Comparison of ENCODE assay signal across 32 cellular contexts in genomic region chr4:114137984-114138383, GRCh38.
"Had no signal": no experiment of that assay in that cellular context is flagged by ENCODE, and none has a peak within 500 bp of the region (broad histone marks: within the 10 kb centered on the region; RNA-seq: fewer than 3 reads in every experiment).

No MANE protein-coding gene starts in this region.

- H3K27ac ChIP-seq: ascending aorta, breast epithelium, cardiac muscle cell, colonic mucosa, foreskin keratinocyte, gastroesophageal sphincter, heart right ventricle, WERI-Rb-1 had no signal

- H3K27me3 ChIP-seq: ascending aorta, breast epithelium, cardiac muscle cell, colonic mucosa, foreskin keratinocyte, gastroesophageal sphincter, heart right ventricle had no signal

- H3K4me1 ChIP-seq: ascending aorta, breast epithelium, colonic mucosa, foreskin keratinocyte, heart right ventricle had no signal

- DNase-seq: activated B cell treated with CpG ODN at 0.5 μM for 24 hours; activated CD4-positive, alpha-beta memory T cell treated with anti-CD3 and anti-CD28 coated beads for 36 hours; activated CD4-positive, alpha-beta T cell treated with anti-CD3 and anti-CD28 coated beads for 36 hours; activated CD4-positive, alpha-beta T cell treated with anti-CD3 and anti-CD28 coated beads, Interleukin-2, amount 10 ng/mL, durations not matched to agents 24 days and 14 days; activated CD4-positive, CD25-positive, alpha-beta regulatory T cell treated with anti-CD3 and anti-CD28 coated beads, Interleukin-2, amount 50 U/mL, for 72 hours; activated CD8-positive, alpha-beta memory T cell treated with anti-CD3 and anti-CD28 coated beads, Interleukin-2, amount 10 ng/mL, durations not matched to agents 7 days and 5 days; activated CD8-positive, alpha-beta memory T cell treated with anti-CD3 and anti-CD28 coated beads, Interleukin-2, amount 50 U/mL, for 4 hours; activated CD8-positive, alpha-beta T cell treated with anti-CD3 and anti-CD28 coated beads, Interleukin-2, amount 10 ng/mL, durations not matched to agents 7 days and 5 days; activated effector memory CD4-positive, alpha-beta T cell treated with anti-CD3 and anti-CD28 coated beads, Interleukin-2, amount 50 U/mL, for 16 hours; activated naive CD4-positive, alpha-beta T cell treated with anti-CD3 and anti-CD28 coated beads, Interleukin-2, amount 10 ng/mL, durations not matched to agents 7 days and 5 days; activated naive CD8-positive, alpha-beta T cell treated with anti-CD3 and anti-CD28 coated beads, Interleukin-2, amount 10 ng/mL, durations not matched to agents 7 days and 5 days; activated T-cell treated with anti-CD3 and anti-CD28 coated beads, Interleukin-2, amount 50 U/mL, for 1 hour; activated T-cell treated with anti-CD3 and anti-CD28 coated beads, Interleukin-2, amount 50 U/mL, for 48 hours; central memory CD4-positive, alpha-beta T cell; cerebellar nuclear complex; colonic mucosa; effector CD8-positive, alpha-beta T cell; foreskin keratinocyte; heart right ventricle; T-cell; T1000; WERI-Rb-1 had no signal

- H3K36me3 ChIP-seq: ascending aorta, breast epithelium, cardiac muscle cell, colonic mucosa, gastroesophageal sphincter, heart right ventricle, WERI-Rb-1 had no signal

- H3K36me3 Mint-ChIP-seq: activated CD4-positive, alpha-beta memory T cell treated with anti-CD3 and anti-CD28 coated beads for 36 hours; activated CD8-positive, alpha-beta memory T cell treated with anti-CD3 and anti-CD28 coated beads, Interleukin-2, amount 10 ng/mL, durations not matched to agents 7 days and 5 days; activated naive CD4-positive, alpha-beta T cell treated with anti-CD3 and anti-CD28 coated beads, Interleukin-2, amount 10 ng/mL, durations not matched to agents 7 days and 5 days; activated naive CD4-positive, alpha-beta T cell treated with anti-CD3 and anti-CD28 coated beads, Interleukin-2, amount 50 U/mL, for 72 hours; activated naive CD8-positive, alpha-beta T cell treated with anti-CD3 and anti-CD28 coated beads, Interleukin-2, amount 10 ng/mL, durations not matched to agents 7 days and 5 days; brain; T-cell had no signal

- H3K4me3 ChIP-seq: ascending aorta, breast epithelium, cardiac muscle cell, colonic mucosa, gastroesophageal sphincter, heart right ventricle had no signal

- H3K4me3 Mint-ChIP-seq: activated B cell treated with CpG ODN at 0.5 μM for 24 hours; activated CD4-positive, alpha-beta memory T cell treated with anti-CD3 and anti-CD28 coated beads for 36 hours; activated CD4-positive, alpha-beta T cell treated with anti-CD3 and anti-CD28 coated beads for 36 hours; activated CD4-positive, alpha-beta T cell treated with anti-CD3 and anti-CD28 coated beads, Interleukin-2, amount 10 ng/mL, durations not matched to agents 24 days and 14 days; activated CD8-positive, alpha-beta memory T cell treated with anti-CD3 and anti-CD28 coated beads, Interleukin-2, amount 10 ng/mL, durations not matched to agents 7 days and 5 days; activated CD8-positive, alpha-beta T cell treated with anti-CD3 and anti-CD28 coated beads, Interleukin-2, amount 10 ng/mL, durations not matched to agents 7 days and 5 days; activated naive CD4-positive, alpha-beta T cell treated with anti-CD3 and anti-CD28 coated beads, Interleukin-2, amount 10 ng/mL, durations not matched to agents 7 days and 5 days; activated naive CD8-positive, alpha-beta T cell treated with anti-CD3 and anti-CD28 coated beads, Interleukin-2, amount 10 ng/mL, durations not matched to agents 7 days and 5 days; activated T-helper 1 cell treated with anti-CD3 and anti-CD28 coated beads, Interleukin-12 subunit alpha, Interleukin-12 subunit beta, Interleukin-2, Interleukin-4 antibody, amounts not matched to agents 30 ng/mL and 10 ng/mL and 1 ng/mL, durations not matched to agents 14 hours and 24 hours and 36 hours; brain; T-cell; T-helper 1 cell treated with Interleukin-12 subunit alpha and Interleukin-12 subunit beta and Interleukin-4 antibody, amounts not matched to agents 30 μg/mL and 1 μg/mL, for 36 hours; T-helper 2 cell treated with Interferon-gamma antibody and Interleukin-4, amounts not matched to agents 5 μg/mL and 100 μg/mL, for 36 hours had no signal

- H3K27ac Mint-ChIP-seq: activated B cell treated with CpG ODN at 0.5 μM for 24 hours; activated CD4-positive, alpha-beta memory T cell treated with anti-CD3 and anti-CD28 coated beads for 36 hours; activated CD4-positive, alpha-beta T cell treated with anti-CD3 and anti-CD28 coated beads for 36 hours; activated CD4-positive, alpha-beta T cell treated with anti-CD3 and anti-CD28 coated beads, Interleukin-2, amount 10 ng/mL, durations not matched to agents 24 days and 14 days; activated CD8-positive, alpha-beta memory T cell treated with anti-CD3 and anti-CD28 coated beads, Interleukin-2, amount 10 ng/mL, durations not matched to agents 7 days and 5 days; activated CD8-positive, alpha-beta T cell treated with anti-CD3 and anti-CD28 coated beads, Interleukin-2, amount 10 ng/mL, durations not matched to agents 7 days and 5 days; activated naive CD4-positive, alpha-beta T cell treated with anti-CD3 and anti-CD28 coated beads, Interleukin-2, amount 10 ng/mL, durations not matched to agents 7 days and 5 days; activated naive CD4-positive, alpha-beta T cell treated with anti-CD3 and anti-CD28 coated beads, Interleukin-2, amount 50 U/mL, for 72 hours; activated naive CD8-positive, alpha-beta T cell treated with anti-CD3 and anti-CD28 coated beads, Interleukin-2, amount 10 ng/mL, durations not matched to agents 7 days and 5 days; activated T-helper 1 cell treated with anti-CD3 and anti-CD28 coated beads, Interleukin-12 subunit alpha, Interleukin-12 subunit beta, Interleukin-2, Interleukin-4 antibody, amounts not matched to agents 30 ng/mL and 10 ng/mL and 1 ng/mL, durations not matched to agents 14 hours and 24 hours and 36 hours; activated T-helper 2 cell treated with anti-CD3 and anti-CD28 coated beads, Interferon-gamma antibody, Interleukin-2, Interleukin-4, amounts not matched to agents 10 μg/mL and 5 μg/mL and 100 μg/mL, durations not matched to agents 14 hours and 24 hours and 36 hours; brain; T-cell; T-helper 1 cell treated with Interleukin-12 subunit alpha and Interleukin-12 subunit beta and Interleukin-4 antibody, amounts not matched to agents 30 μg/mL and 1 μg/mL, for 36 hours; T-helper 2 cell treated with Interferon-gamma antibody and Interleukin-4, amounts not matched to agents 5 μg/mL and 100 μg/mL, for 36 hours had no signal

- H3K4me1 Mint-ChIP-seq: activated B cell treated with CpG ODN at 0.5 μM for 24 hours; activated CD4-positive, alpha-beta T cell treated with anti-CD3 and anti-CD28 coated beads for 36 hours; activated CD4-positive, alpha-beta T cell treated with anti-CD3 and anti-CD28 coated beads, Interleukin-2, amount 10 ng/mL, durations not matched to agents 24 days and 14 days; activated CD8-positive, alpha-beta memory T cell treated with anti-CD3 and anti-CD28 coated beads, Interleukin-2, amount 10 ng/mL, durations not matched to agents 7 days and 5 days; activated naive CD4-positive, alpha-beta T cell treated with anti-CD3 and anti-CD28 coated beads, Interleukin-2, amount 10 ng/mL, durations not matched to agents 7 days and 5 days; activated naive CD8-positive, alpha-beta T cell treated with anti-CD3 and anti-CD28 coated beads, Interleukin-2, amount 10 ng/mL, durations not matched to agents 7 days and 5 days; brain had no signal

- H3K9me3 ChIP-seq: breast epithelium, colonic mucosa, gastroesophageal sphincter had no signal

- H3K9me3 Mint-ChIP-seq: activated B cell treated with CpG ODN at 0.5 μM for 24 hours; activated CD4-positive, alpha-beta memory T cell treated with anti-CD3 and anti-CD28 coated beads for 36 hours; activated CD4-positive, alpha-beta T cell treated with anti-CD3 and anti-CD28 coated beads, Interleukin-2, amount 10 ng/mL, durations not matched to agents 24 days and 14 days; activated naive CD4-positive, alpha-beta T cell treated with anti-CD3 and anti-CD28 coated beads, Interleukin-2, amount 10 ng/mL, durations not matched to agents 7 days and 5 days; activated naive CD8-positive, alpha-beta T cell treated with anti-CD3 and anti-CD28 coated beads, Interleukin-2, amount 10 ng/mL, durations not matched to agents 7 days and 5 days; activated T-helper 1 cell treated with anti-CD3 and anti-CD28 coated beads, Interleukin-12 subunit alpha, Interleukin-12 subunit beta, Interleukin-2, Interleukin-4 antibody, amounts not matched to agents 30 ng/mL and 10 ng/mL and 1 ng/mL, durations not matched to agents 14 hours and 24 hours and 36 hours; activated T-helper 2 cell treated with anti-CD3 and anti-CD28 coated beads, Interferon-gamma antibody, Interleukin-2, Interleukin-4, amounts not matched to agents 10 μg/mL and 5 μg/mL and 100 μg/mL, durations not matched to agents 14 hours and 24 hours and 36 hours; T-helper 1 cell treated with Interleukin-12 subunit alpha and Interleukin-12 subunit beta and Interleukin-4 antibody, amounts not matched to agents 30 μg/mL and 1 μg/mL, for 36 hours; T-helper 2 cell treated with Interferon-gamma antibody and Interleukin-4, amounts not matched to agents 5 μg/mL and 100 μg/mL, for 36 hours had no signal

- H3K27me3 Mint-ChIP-seq: activated B cell treated with CpG ODN at 0.5 μM for 24 hours; activated CD4-positive, alpha-beta T cell treated with anti-CD3 and anti-CD28 coated beads, Interleukin-2, amount 10 ng/mL, durations not matched to agents 24 days and 14 days; activated naive CD4-positive, alpha-beta T cell treated with anti-CD3 and anti-CD28 coated beads, Interleukin-2, amount 10 ng/mL, durations not matched to agents 7 days and 5 days had no signal
